ENCODE assay signal across 37 cellular contexts in genomic region chr9:129649726-129650679, GRCh38. TPM values are rescaled to one million over a fixed set of nuclear protein-coding genes. Genes with fewer than 3 reads are reported as not detected.
DNase-seq lines count a peak whose midpoint lies in the region; ATAC-seq and TF ChIP-seq lines count a peak whose summit lies in the region.
"Had no signal": no experiment of that assay in that cellular context is flagged by ENCODE, and none has a peak within 500 bp of the region (broad histone marks: within the 10 kb centered on the region; RNA-seq: fewer than 3 reads in every experiment).

No MANE protein-coding gene starts in this region.

- peaks cover 5% of the 10 kb centered on the region for H3K27me3 Mint-ChIP-seq in activated T-helper 17 cell treated with anti-CD3 and anti-CD28 coated beads, Interleukin-2, amount 50 U/mL, for 72 hours
- H3K27me3 Mint-ChIP-seq in endothelial cell (ENCODE audit: unreplicated experiment), result peaks cover 11% of the 10 kb centered on the region
- H3K27me3 Mint-ChIP-seq: activated CD4-positive, alpha-beta T cell treated with anti-CD3 and anti-CD28 coated beads, Interleukin-2, amount 10 ng/mL, durations not matched to agents 24 days and 14 days had no signal

- no peak overlapping the region for H3K4me3 ChIP-seq in skin epidermis
- H3K4me3 ChIP-seq: BLaER1 treated with 17β-estradiol and CSF1 and Interleukin-3, amounts not matched to agents 10 nM and 100 nM; gastrocnemius medialis; left lung; stomach; upper lobe of right lung had no signal

- H3K36me3 Mint-ChIP-seq in activated T-helper 17 cell treated with anti-CD3 and anti-CD28 coated beads, Interleukin-2, amount 50 U/mL, for 72 hours (ENCODE audit: low read depth), result no peaks in the 10 kb centered on the region
- peaks cover 4% of the 10 kb centered on the region for H3K36me3 Mint-ChIP-seq in endothelial cell (ENCODE audit: low read depth, unreplicated experiment)
- H3K36me3 Mint-ChIP-seq: activated naive CD4-positive, alpha-beta T cell treated with anti-CD3 and anti-CD28 coated beads, Interleukin-2, amount 10 ng/mL, durations not matched to agents 7 days and 5 days; immature natural killer cell; natural killer cell had no signal

- TF ChIP-seq CTCF in endothelial cell (IDR thresholded peaks at IDR 0.05; ENCODE audit: unreplicated experiment), result no peak

- H3K9me3 Mint-ChIP-seq in activated T-helper 17 cell treated with anti-CD3 and anti-CD28 coated beads, Interleukin-2, amount 50 U/mL, for 72 hours, result no peaks in the 10 kb centered on the region
- no peaks in the 10 kb centered on the region for H3K9me3 Mint-ChIP-seq in endothelial cell (ENCODE audit: unreplicated experiment)
- H3K9me3 Mint-ChIP-seq: activated CD4-positive, alpha-beta T cell treated with anti-CD3 and anti-CD28 coated beads, Interleukin-2, amount 10 ng/mL, durations not matched to agents 24 days and 14 days; activated naive CD4-positive, alpha-beta T cell treated with anti-CD3 and anti-CD28 coated beads, Interleukin-2, amount 10 ng/mL, durations not matched to agents 7 days and 5 days; activated T-cell treated with anti-CD3 and anti-CD28 coated beads, Interleukin-2, amount 50 U/mL, for 4 hours; immature natural killer cell; natural killer cell; T-helper 2 cell treated with Interferon-gamma antibody and Interleukin-4, amounts not matched to agents 5 μg/mL and 100 μg/mL, for 36 hours had no signal

- no peak overlapping the region for H3K4me3 Mint-ChIP-seq in activated T-helper 17 cell treated with anti-CD3 and anti-CD28 coated beads, Interleukin-2, amount 50 U/mL, for 72 hours
- H3K4me3 Mint-ChIP-seq in endothelial cell (ENCODE audit: unreplicated experiment), result no peak overlapping the region
- H3K4me3 Mint-ChIP-seq: activated CD4-positive, alpha-beta T cell treated with anti-CD3 and anti-CD28 coated beads, Interleukin-2, amount 10 ng/mL, durations not matched to agents 24 days and 14 days; activated naive CD4-positive, alpha-beta T cell treated with anti-CD3 and anti-CD28 coated beads, Interleukin-2, amount 10 ng/mL, durations not matched to agents 7 days and 5 days; activated T-cell treated with anti-CD3 and anti-CD28 coated beads, Interleukin-2, amount 50 U/mL, for 4 hours; immature natural killer cell; natural killer cell; T-helper 2 cell treated with Interferon-gamma antibody and Interleukin-4, amounts not matched to agents 5 μg/mL and 100 μg/mL, for 36 hours had no signal

- DNase-seq in EH (ENCODE audit: low read depth), result peak; percentile 31
- DNase-seq in fibroblast of peridontal ligament (ENCODE audit: extremely low read depth), result peak; percentile 85
- no peak for DNase-seq in endothelial cell (ENCODE audit: low spot score)
- DNase-seq in cerebellar cortex (ENCODE audit: low spot score), result no peak
- DNase-seq in stimulated activated naive CD4-positive, alpha-beta T cell (lab: John Stamatoyannopoulos, UW), result no peak
- no peak for DNase-seq in kidney tubule cell (ENCODE audit: low spot score)
- DNase-seq: activated CD4-positive, alpha-beta T cell treated with anti-CD3 and anti-CD28 coated beads, Interleukin-2, amount 10 ng/mL, durations not matched to agents 24 days and 14 days; activated naive CD4-positive, alpha-beta T cell treated with anti-CD3 and anti-CD28 coated beads, Interleukin-2, amount 10 ng/mL, durations not matched to agents 7 days and 5 days; activated T-cell treated with anti-CD3 and anti-CD28 coated beads, Interleukin-2, amount 50 U/mL, for 4 hours; COR-L47; DMS79 treated with DMSO at 0.1 percent for 48 hours; erythroblast; gastrocnemius medialis; GOT3; hippocampal formation; immature natural killer cell; KG1; midbrain; natural killer cell; NCI-H146; NCI-H526; posterior cingulate gyrus; stimulated activated CD4-positive, alpha-beta T cell treated with anti-CD3 and anti-CD28 coated beads, Interleukin-15, amount 100 ng/mL, for 24 hours; stomach; upper lobe of right lung; WERI-Rb-1 had no signal

- H3K27ac Mint-ChIP-seq in activated T-helper 17 cell treated with anti-CD3 and anti-CD28 coated beads, Interleukin-2, amount 50 U/mL, for 72 hours, result peak overlapping the region; percentile 30
- H3K27ac Mint-ChIP-seq in endothelial cell (ENCODE audit: unreplicated experiment), result no peak overlapping the region
- H3K27ac Mint-ChIP-seq: activated CD4-positive, alpha-beta T cell treated with anti-CD3 and anti-CD28 coated beads, Interleukin-2, amount 10 ng/mL, durations not matched to agents 24 days and 14 days; activated naive CD4-positive, alpha-beta T cell treated with anti-CD3 and anti-CD28 coated beads, Interleukin-2, amount 10 ng/mL, durations not matched to agents 7 days and 5 days; immature natural killer cell; natural killer cell; T-helper 2 cell treated with Interferon-gamma antibody and Interleukin-4, amounts not matched to agents 5 μg/mL and 100 μg/mL, for 36 hours had no signal

- peaks cover 6% of the 10 kb centered on the region for H3K4me1 Mint-ChIP-seq in activated T-helper 17 cell treated with anti-CD3 and anti-CD28 coated beads, Interleukin-2, amount 50 U/mL, for 72 hours
- H3K4me1 Mint-ChIP-seq in endothelial cell (ENCODE audit: unreplicated experiment), result no peaks in the 10 kb centered on the region
- H3K4me1 Mint-ChIP-seq: activated CD4-positive, alpha-beta T cell treated with anti-CD3 and anti-CD28 coated beads, Interleukin-2, amount 10 ng/mL, durations not matched to agents 24 days and 14 days; activated naive CD4-positive, alpha-beta T cell treated with anti-CD3 and anti-CD28 coated beads, Interleukin-2, amount 10 ng/mL, durations not matched to agents 7 days and 5 days; immature natural killer cell; natural killer cell had no signal

- peak overlapping the region in 20 of 21 experiments; percentile 9 to 84 (median 70) for H3K27ac ChIP-seq in skin epidermis
- H3K27ac ChIP-seq: BLaER1 treated with 17β-estradiol and CSF1 and Interleukin-3, amounts not matched to agents 10 nM and 100 nM; gastrocnemius medialis; left lung; stomach; upper lobe of right lung; WERI-Rb-1 had no signal

- no peak for ATAC-seq in activated T-helper 17 cell treated with anti-CD3 and anti-CD28 coated beads, Interleukin-2, amount 50 U/mL, for 72 hours (replicated peaks)
- ATAC-seq: activated T-cell treated with anti-CD3 and anti-CD28 coated beads, Interleukin-2, amount 50 U/mL, for 4 hours; gastrocnemius medialis; left lung; natural killer cell; Panc1; sciatic nerve; upper lobe of right lung had no signal

RNA-seq across cellular contexts. Expression of gene ASB6, which starts 8.1 kb away (rescaled TPM):
- total RNA-seq in activated T-helper 17 cell treated with anti-CD3 and anti-CD28 coated beads, Interleukin-2, amount 50 U/mL, for 72 hours, result 10 to 100 TPM; 12.3 to 26.4 TPM
- total RNA-seq in endothelial cell (ENCODE audit: unreplicated experiment), result 26.2 TPM

RNA-seq across cellular contexts. Expression of gene PRRX2, which starts 15.4 kb away (rescaled TPM):
- under 1 TPM in 1 of 2 donors, not detected in 1; 0.32 TPM for total RNA-seq in activated T-helper 17 cell treated with anti-CD3 and anti-CD28 coated beads, Interleukin-2, amount 50 U/mL, for 72 hours
- total RNA-seq in endothelial cell (ENCODE audit: unreplicated experiment), result 0.21 TPM
- total RNA-seq: astrocyte, cerebellum, HT1080, natural killer cell had no signal

RNA-seq across cellular contexts. Expression of gene NTMT1, which starts 24.0 kb away (rescaled TPM):
- 10 to 100 TPM; 27.2 to 61.1 TPM for total RNA-seq in activated T-helper 17 cell treated with anti-CD3 and anti-CD28 coated beads, Interleukin-2, amount 50 U/mL, for 72 hours
- total RNA-seq in endothelial cell (ENCODE audit: unreplicated experiment), result 16.7 TPM

RNA-seq across cellular contexts. Expression of gene C9orf50, which starts 29.1 kb away (rescaled TPM):
- total RNA-seq in activated T-helper 17 cell treated with anti-CD3 and anti-CD28 coated beads, Interleukin-2, amount 50 U/mL, for 72 hours, result not detected
- not detected for total RNA-seq in endothelial cell (ENCODE audit: unreplicated experiment)
- total RNA-seq: activated CD4-positive, alpha-beta T cell treated with anti-CD3 and anti-CD28 coated beads, Interleukin-2, amount 10 ng/mL, durations not matched to agents 24 days and 14 days; activated T-cell treated with anti-CD3 and anti-CD28 coated beads, Interleukin-2, amount 50 U/mL, for 4 hours; cerebellum; gastrocnemius medialis; HT1080; left lung; natural killer cell; SK-MEL-5; stomach; upper lobe of right lung had no signal

Comparison
In these comparisons a context has a peak if more than half of its experiments do, and no peak if none do; other contexts are left out.
1. DNase-seq: peak in EH (single experiment) and fibroblast of peridontal ligament (single experiment); none in endothelial cell (single experiment), cerebellar cortex (single experiment), stimulated activated naive CD4-positive, alpha-beta T cell (0 of 6) and kidney tubule cell (single experiment).